In the genomic region with DNA sequence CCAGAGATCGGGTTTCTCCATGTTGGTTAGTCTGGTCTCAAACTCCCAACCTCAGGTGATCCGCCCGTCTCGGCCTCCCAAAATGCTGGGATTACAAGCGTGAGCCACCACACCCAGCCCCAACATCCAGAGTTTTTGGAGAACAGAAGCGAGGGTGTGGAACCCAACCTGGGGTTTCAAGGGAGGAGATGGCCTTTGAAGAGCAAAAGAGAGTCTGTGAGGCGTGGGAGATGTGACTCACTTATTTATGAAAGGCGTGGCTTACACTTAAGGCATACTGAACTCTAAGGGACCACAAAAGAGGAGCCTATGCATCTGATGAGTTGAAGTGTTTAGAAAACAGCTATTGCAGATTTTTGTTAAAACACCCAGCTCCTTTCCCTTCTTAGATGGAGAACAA, we compare ENCODE assay signal across 13 cellular contexts. TPM values are rescaled to one million over a fixed set of nuclear protein-coding genes. Genes with fewer than 3 reads are reported as not detected.
DNase-seq lines count a peak whose midpoint lies in the region; ATAC-seq, FAIRE-seq and TF ChIP-seq lines count a peak whose summit lies in the region.
"Had no signal": no experiment of that assay in that cellular context is flagged by ENCODE, and none has a peak within 500 bp of the region (broad histone marks: within the 10 kb centered on the region; RNA-seq: fewer than 3 reads in every experiment).

No MANE protein-coding gene starts in this region.

- H3K27me3 ChIP-seq in bronchial epithelial cell (ENCODE audit: control insufficient read depth, insufficient read depth, low read length): no peaks in the 10 kb centered on the region

- TF ChIP-seq CTCF in bronchial epithelial cell (IDR thresholded peaks at IDR 0.05; ENCODE audit: insufficient read depth, low read length, severe bottlenecking) (no peak), progenitor cell of endocrine pancreas (IDR thresholded peaks at IDR 0.05; ENCODE audit: unreplicated experiment) (no peak)

- no peak for FAIRE-seq in bronchial epithelial cell (lab: Jason Lieb, UNC)

- no peaks in the 10 kb centered on the region for H3K36me3 ChIP-seq in bronchial epithelial cell (ENCODE audit: control insufficient read depth, insufficient read depth, low read length)

- peaks cover 2% of the 10 kb centered on the region for H3K36me3 Mint-ChIP-seq in progenitor cell of endocrine pancreas (ENCODE audit: insufficient read depth)

- peaks cover 3% of the 10 kb centered on the region for H3K9me3 Mint-ChIP-seq in progenitor cell of endocrine pancreas (ENCODE audit: low read depth)

- ATAC-seq in stimulated activated naive CD8-positive, alpha-beta T cell treated with anti-CD3 and anti-CD28 coated beads, Interleukin-15, Interleukin-2, amounts not matched to agents 100 U/mL and 50 U/mL, for 24 hours: peak; percentile 85
- ATAC-seq in GM18870 (IDR thresholded peaks at IDR 0.05; ENCODE audit: unreplicated experiment) (no peak), GM18909 (IDR thresholded peaks at IDR 0.05; ENCODE audit: poor library complexity, unreplicated experiment) (no peak)

- H3K4me3 ChIP-seq in bronchial epithelial cell (ENCODE audit: low read depth, low read length): no peak overlapping the region
- H3K4me3 ChIP-seq: SK-N-MC had no signal

- DNase-seq in stimulated activated CD4-positive, alpha-beta T cell treated with anti-CD3 and anti-CD28 coated beads, Interleukin-15, amount 100 ng/mL, for 24 hours: peak; percentile 55
- DNase-seq in stimulated activated CD4-positive, alpha-beta T cell treated with anti-CD3 and anti-CD28 coated beads, Interleukin-1b, Interleukin-23, amount 100 ng/mL, for 48 hours: no peak
- peak; percentile 22 to 35 for DNase-seq in activated CD8-positive, alpha-beta memory T cell treated with anti-CD3 and anti-CD28 coated beads for 4 hours (ENCODE audit: low read depth in 2 of 2)
- DNase-seq in bronchial epithelial cell (ENCODE audit: low read depth) (peak; percentile 41), progenitor cell of endocrine pancreas (ENCODE audit: low spot score, unreplicated experiment) (no peak)
- DNase-seq in stimulated activated naive CD8-positive, alpha-beta T cell treated with anti-CD3 and anti-CD28 coated beads, Interleukin-15, Interleukin-2, amounts not matched to agents 100 U/mL and 50 U/mL, for 24 hours: no peak
- DNase-seq: activated CD4-positive, CD25-positive, alpha-beta regulatory T cell treated with anti-CD3 and anti-CD28 coated beads, Interleukin-2, amount 50 U/mL, for 72 hours; midbrain; NCI-H1417; NCI-H774 had no signal

- H3K4me3 Mint-ChIP-seq in progenitor cell of endocrine pancreas (ENCODE audit: low read depth): no peak overlapping the region

- no peaks in the 10 kb centered on the region for H3K27me3 Mint-ChIP-seq in progenitor cell of endocrine pancreas

- no peak overlapping the region for H3K27ac Mint-ChIP-seq in progenitor cell of endocrine pancreas

- H3K4me1 Mint-ChIP-seq in progenitor cell of endocrine pancreas (ENCODE audit: low read depth): peaks cover 2% of the 10 kb centered on the region

RNA-seq across cellular contexts. Expression of gene ARSG, which starts 18.8 kb away (rescaled TPM):
- total RNA-seq in bronchial epithelial cell (0.79 and 0.90 TPM in 2 replicates), progenitor cell of endocrine pancreas (2.6 and 4.9 TPM in 2 replicates)

RNA-seq across cellular contexts. Expression of gene SLC16A6, which starts 19.2 kb away (rescaled TPM):
- total RNA-seq in bronchial epithelial cell (under 0.01 and 0.26 TPM in 2 replicates), progenitor cell of endocrine pancreas (0.12 and 0.24 TPM in 2 replicates)

Comparison
In these comparisons a context has a peak if more than half of its experiments do, and no peak if none do; other contexts are left out.
1. DNase-seq: peak in stimulated activated CD4-positive, alpha-beta T cell treated with anti-CD3 and anti-CD28 coated beads, Interleukin-15, amount 100 ng/mL, for 24 hours (single experiment), activated CD8-positive, alpha-beta memory T cell treated with anti-CD3 and anti-CD28 coated beads for 4 hours (2 of 2) and bronchial epithelial cell (single experiment); none in stimulated activated CD4-positive, alpha-beta T cell treated with anti-CD3 and anti-CD28 coated beads, Interleukin-1b, Interleukin-23, amount 100 ng/mL, for 48 hours (single experiment), stimulated activated naive CD8-positive, alpha-beta T cell treated with anti-CD3 and anti-CD28 coated beads, Interleukin-15, Interleukin-2, amounts not matched to agents 100 U/mL and 50 U/mL, for 24 hours (single experiment) and progenitor cell of endocrine pancreas (single experiment).